ENCODE assay signal across 1 cellular context in genomic region chr2:85367180-85367579, GRCh38.
A peak's percentile ranks its signal among the peaks of the same experiment; 100 is the strongest.
TF ChIP-seq lines count a peak whose summit lies in the region.

No MANE protein-coding gene starts in this region.

TF ChIP-seq in HepG2, 621 proteins besides CTCF, POLR2A, EP300 and RAD21:
- no peak for TF ChIP-seq ZFP82 (CRISPR knock-in tag; IDR thresholded peaks at IDR 0.05; ENCODE audit: borderline replicate concordance)
- 0 out of 2 replicates have a peak, but pooled peaks have one; percentile 4 for TF ChIP-seq ZMYM4 (CRISPR knock-in tag; IDR thresholded peaks at IDR 0.05)
- no peak for TF ChIP-seq ATF6 (CRISPR knock-in tag; conservative IDR thresholded peaks at IDR 0.05)
- peak; percentile 39; the same call in 1 of the 2 replicates for TF ChIP-seq MYC (CRISPR knock-in tag; IDR thresholded peaks at IDR 0.05; ENCODE audit: borderline replicate concordance)
